ENCODE assay signal across 8 cellular contexts in genomic region chr3:194493997-194494927, GRCh38. TPM values are rescaled to one million over a fixed set of nuclear protein-coding genes. Genes with fewer than 3 reads are reported as not detected.
DNase-seq lines count a peak whose midpoint lies in the region; ATAC-seq, FAIRE-seq and TF ChIP-seq lines count a peak whose summit lies in the region.
"Not testable (repeated sequence)": the region's sequence is repeated elsewhere in the genome, so short reads cannot be mapped to it uniquely, and the experiment has no call there.

No MANE protein-coding gene starts in this region.

- H3K36me3 ChIP-seq in IMR-90 (ENCODE audit: control insufficient read depth, insufficient read depth, low read length); SK-N-SH (replicated peaks in 1 of 2; ENCODE audit: control insufficient read depth in 1 of 2, insufficient read depth in 2 of 2, low read length in 1 of 2); endothelial cell of umbilical vein (ENCODE audit: control insufficient read depth in 2 of 2, extremely low read depth in 1 of 2, insufficient read depth in 2 of 2, low read length in 2 of 2): not testable (repeated sequence)

- POLR2A ChIA-PET in IMR-90 (lab: Charles Lee; ENCODE audit: unreplicated experiment); SK-N-SH (lab: Yijun Ruan, JAX); endothelial cell of umbilical vein (lab: Charles Lee): not testable (repeated sequence)

- not testable (repeated sequence) for H3K36me3 Mint-ChIP-seq in Calu3 (ENCODE audit: insufficient read depth, unreplicated experiment); type B pancreatic cell

- peak; percentile 30 for TF ChIP-seq RAD21 in IMR-90 (IDR thresholded peaks at IDR 0.05; ENCODE audit: low read length)
- TF ChIP-seq RAD21 in SK-N-SH (IDR thresholded peaks at IDR 0.05; ENCODE audit: low read length), result not testable (repeated sequence)

- CTCF ChIA-PET in Calu3 (lab: Charles Lee), result not testable (repeated sequence)
- CTCF ChIA-PET in IMR-90 (lab: Yijun Ruan, JAX) (interaction anchor here (0.8 to 0.9 kb wide), 2 partner anchors 10 to 16 kb away, joined by 3 read pairs; no protein-coding TSS in a partner anchor), SK-N-SH (lab: Yijun Ruan, JAX) (interaction anchor here (1.2 kb wide), 1 partner anchor 37 kb away, joined by 3 read pairs; no protein-coding TSS in a partner anchor), endothelial cell of umbilical vein (lab: Charles Lee) (interaction anchor here (1.6 kb wide), 1 partner anchor 14 kb away, joined by 7 read pairs; no protein-coding TSS in a partner anchor)

- not testable (repeated sequence) for H3K9ac ChIP-seq in IMR-90 (ENCODE audit: low read depth, low read length); SK-N-SH; endothelial cell of umbilical vein (replicated peaks; ENCODE audit: extremely low read depth, insufficient read depth, low read length)

- H3K9me3 ChIP-seq in IMR-90 (ENCODE audit: control insufficient read depth, insufficient read depth, low read length); SK-N-SH; endothelial cell of umbilical vein (replicated peaks; ENCODE audit: control insufficient read depth, insufficient read depth, low read length): not testable (repeated sequence)

- peak overlapping the region; percentile 47; the same call in 1 of the 2 replicates for H3K14ac ChIP-seq in IMR-90 (replicated peaks; ENCODE audit: low read depth, low read length)

- peak overlapping the region; percentile 38 for H2BK5ac ChIP-seq in IMR-90 (ENCODE audit: low read depth, low read length, poor library complexity, severe bottlenecking)

- H3K9me2 ChIP-seq in SK-N-SH, result not testable (repeated sequence)

- peaks cover 15% of the 10 kb centered on the region for H3K9me1 ChIP-seq in IMR-90 (ENCODE audit: insufficient read depth, low read length)
- H3K9me1 ChIP-seq in endothelial cell of umbilical vein (replicated peaks; ENCODE audit: control insufficient read depth, extremely low read depth, insufficient read depth, low read length), result not testable (repeated sequence)

- H3K56ac ChIP-seq in IMR-90 (ENCODE audit: extremely low read depth, insufficient read depth, low read length), result not testable (repeated sequence)

- H3K4me2 ChIP-seq in IMR-90 (ENCODE audit: low read depth, low read length) (peak overlapping the region; percentile 7), SK-N-SH (peak overlapping the region; percentile 57)
- H3K4me2 ChIP-seq in endothelial cell of umbilical vein (ENCODE audit: insufficient read depth, low read length), result not testable (repeated sequence)

- peak overlapping the region; percentile 97 for H2AK5ac ChIP-seq in IMR-90 (ENCODE audit: low read depth, low read length)

- not testable (repeated sequence) for TF ChIP-seq CTCF in Calu3 (IDR thresholded peaks at IDR 0.05; ENCODE audit: unreplicated experiment); IMR-90 (conservative IDR thresholded peaks at IDR 0.05; ENCODE audit: low read depth, low read length); SK-N-SH (IDR thresholded peaks at IDR 0.05); endothelial cell of umbilical vein (IDR thresholded peaks at IDR 0.05; ENCODE audit: extremely low read depth in 1 of 2, insufficient read depth in 1 of 2, low read depth in 1 of 2, low read length in 2 of 2); omental fat pad (IDR thresholded peaks at IDR 0.05); type B pancreatic cell (conservative IDR thresholded peaks at IDR 0.05)

- FAIRE-seq in endothelial cell of umbilical vein (lab: Jason Lieb, UNC), result peak; percentile 71

- ATAC-seq in IMR-90 (ENCODE audit: low read depth) (peak; percentile 80), omental fat pad (ENCODE audit: low FRiP score) (peak; percentile 73)

- H3K18ac ChIP-seq in IMR-90 (ENCODE audit: low read depth, low read length), result peak overlapping the region; percentile 7; the same call in 1 of the 2 replicates

- peak overlapping the region; percentile 4; the same call in 1 of the 2 replicates for H4K91ac ChIP-seq in IMR-90 (ENCODE audit: insufficient read depth, low read depth, low read length)

- in situ Hi-C loops in IMR-90 (cut with MboI; ENCODE audit: low sequenced_read_pairs), result not testable (repeated sequence)

- H3K23ac ChIP-seq in IMR-90 (ENCODE audit: low read depth, low read length), result peak overlapping the region; percentile 33; the same call in 1 of the 2 replicates

- H3K27me3 ChIP-seq in IMR-90 (ENCODE audit: control insufficient read depth, insufficient read depth, low read length); SK-N-SH (ENCODE audit: insufficient read depth); endothelial cell of umbilical vein (ENCODE audit: control insufficient read depth in 2 of 2, insufficient read depth in 2 of 2, low read length in 2 of 2): not testable (repeated sequence)

- intact Hi-C loops in Calu3 (cut with micrococcal nuclease; ENCODE audit: unreplicated experiment); IMR-90 (cut with micrococcal nuclease); endothelial cell of umbilical vein (cut with micrococcal nuclease): not testable (repeated sequence)

- H3K4me3 Mint-ChIP-seq in Calu3 (ENCODE audit: low read depth, unreplicated experiment); type B pancreatic cell: not testable (repeated sequence)

- dilution Hi-C loops in IMR-90 (cut with HindIII; ENCODE audit: low sequenced_read_pairs, unreplicated experiment); endothelial cell of umbilical vein (cut with MboI; ENCODE audit: extremely low pct_ligation_motif_present, low sequenced_read_pairs): not testable (repeated sequence)

- not testable (repeated sequence) for H3K4me3 ChIP-seq in IMR-90 (ENCODE audit: insufficient read depth, low read depth, low read length); SK-N-SH (ENCODE audit: low read depth in 2 of 2, low read length in 1 of 2); endothelial cell of umbilical vein (replicated peaks in 1 of 3; ENCODE audit: insufficient read depth in 1 of 3, low read depth in 1 of 3, low read length in 3 of 3)

- H3K27ac Mint-ChIP-seq in Calu3 (ENCODE audit: unreplicated experiment) (peak overlapping the region; percentile 27), type B pancreatic cell (peak overlapping the region; percentile 10)

- peaks cover 22% of the 10 kb centered on the region for H3K4me1 ChIP-seq in IMR-90 (ENCODE audit: control insufficient read depth, insufficient read depth, low read length)
- peaks cover 0 to 24% of the 10 kb centered on the region in 2 experiments; a peak in 2 of 4 replicates for H3K4me1 ChIP-seq in SK-N-SH (ENCODE audit: control insufficient read depth in 1 of 2, insufficient read depth in 2 of 2, low read depth in 1 of 2, low read length in 1 of 2)
- peaks cover 23% of the 10 kb centered on the region for H3K4me1 ChIP-seq in endothelial cell of umbilical vein (ENCODE audit: control insufficient read depth, extremely low read depth, insufficient read depth, low read length)

- not testable (repeated sequence) for H3K27me3 Mint-ChIP-seq in Calu3 (ENCODE audit: unreplicated experiment); type B pancreatic cell

- not testable (repeated sequence) for H4K20me1 ChIP-seq in IMR-90 (ENCODE audit: insufficient read depth, low read length); SK-N-SH (ENCODE audit: insufficient read depth); endothelial cell of umbilical vein (replicated peaks; ENCODE audit: control insufficient read depth, extremely low read depth, insufficient read depth, low read length)

- peak overlapping the region; percentile 61 for H2BK120ac ChIP-seq in IMR-90 (ENCODE audit: low read depth, low read length)

- not testable (repeated sequence) for TF ChIP-seq POLR2A in IMR-90 (IDR thresholded peaks at IDR 0.05; ENCODE audit: low read depth, low read length); endothelial cell of umbilical vein (IDR thresholded peaks at IDR 0.05; ENCODE audit: low read depth, low read length)

- not testable (repeated sequence) for BruUV-seq in Calu3 (replicated peaks; lab: Mats Ljungman, UMichigan); IMR-90 (replicated peaks; lab: Mats Ljungman, UMichigan); endothelial cell of umbilical vein (replicated peaks; lab: Mats Ljungman, UMichigan)

- H3K9me3 Mint-ChIP-seq in Calu3 (ENCODE audit: low read depth, unreplicated experiment); type B pancreatic cell: not testable (repeated sequence)

- not testable (repeated sequence) for H2AFZ ChIP-seq in IMR-90 (replicated peaks; ENCODE audit: low read length, poor library complexity)
- H2AFZ ChIP-seq in SK-N-SH (ENCODE audit: low read depth) (0 out of 2 replicates have a peak overlapping the region, but pooled peaks have one; percentile 43), endothelial cell of umbilical vein (ENCODE audit: low read depth, low read length) (peak overlapping the region; percentile 25)

- peak overlapping the region in 1 of 2 experiments; percentile 45; a peak in 2 of 4 replicates for H4K8ac ChIP-seq in IMR-90 (ENCODE audit: low read depth in 2 of 2, low read length in 2 of 2)

- not testable (repeated sequence) for TF ChIP-seq EP300 in SK-N-SH (IDR thresholded peaks at IDR 0.05; ENCODE audit: borderline replicate concordance in 1 of 2, low read depth in 1 of 2, low read length in 1 of 2)

- not testable (repeated sequence) for DNase-seq in Calu3; SK-N-SH; endothelial cell of umbilical vein (ENCODE audit: low read depth, low spot score); omental fat pad (ENCODE audit: low spot score); type B pancreatic cell (ENCODE audit: extremely low spot score, unreplicated experiment)
- DNase-seq in IMR-90 (peak; percentile 95), astrocyte of the hippocampus (ENCODE audit: low read depth, low spot score) (peak; percentile 56), hepatic stellate cell (ENCODE audit: low spot score) (peak; percentile 53)

- H3K4me1 Mint-ChIP-seq in Calu3 (ENCODE audit: low read depth, unreplicated experiment), result peaks cover 57% of the 10 kb centered on the region
- not testable (repeated sequence) for H3K4me1 Mint-ChIP-seq in type B pancreatic cell (ENCODE audit: unreplicated experiment)

- 33% methylated on average over 2 of the region's 10 CpGs; no CpG with 5 or more reads in 1 of the 2 experiments for WGBS in IMR-90 (ENCODE audit: extremely low coverage in 2 of 2, insufficient read length in 1 of 2), 2 experiments
- WGBS in SK-N-SH (ENCODE audit: low lambda C conversion rate), result 75% methylated on average over 10 of the region's 10 CpGs

- not testable (repeated sequence) for H3K79me1 ChIP-seq in IMR-90 (ENCODE audit: low read depth in 1 of 2, low read length in 2 of 2)

- 0 out of 2 replicates have a peak overlapping the region, but pooled peaks have one; percentile 11 for H4K5ac ChIP-seq in IMR-90 (ENCODE audit: low read depth, low read length)

- H3K79me2 ChIP-seq in SK-N-SH (ENCODE audit: insufficient read depth); endothelial cell of umbilical vein (ENCODE audit: control insufficient read depth, insufficient read depth, low read length): not testable (repeated sequence)

- H2AK9ac ChIP-seq in IMR-90 (replicated peaks; ENCODE audit: low read depth, low read length, poor library complexity), result not testable (repeated sequence)

- peak overlapping the region; percentile 81; the same call in 2 of the 3 replicates for H2BK15ac ChIP-seq in IMR-90 (ENCODE audit: low read depth, low read length)

- peaks cover 13% of the 10 kb centered on the region for H3F3A ChIP-seq in SK-N-SH (replicated peaks; ENCODE audit: insufficient read depth)

- peak overlapping the region; percentile 34; the same call in 1 of the 2 replicates for H3K27ac ChIP-seq in IMR-90 (ENCODE audit: insufficient read depth, low read length)
- peak overlapping the region in 1 of 2 experiments; percentile 58; a peak in 2 of 4 replicates for H3K27ac ChIP-seq in SK-N-SH (ENCODE audit: low read depth in 2 of 2, low read length in 1 of 2)
- not testable (repeated sequence) for H3K27ac ChIP-seq in endothelial cell of umbilical vein (ENCODE audit: insufficient read depth, low read depth, low read length)

- peak overlapping the region; percentile 75; the same call in 1 of the 2 replicates for H2BK20ac ChIP-seq in IMR-90 (ENCODE audit: low read depth, low read length)

- H3K4ac ChIP-seq in IMR-90 (ENCODE audit: low read depth, low read length), result peak overlapping the region; percentile 54

RNA-seq across cellular contexts. Expression of gene ATP13A3, which starts 7.5 kb away (rescaled TPM):
- total RNA-seq in Calu3 (2022) (229 and 237 TPM in 2 replicates), IMR-90 (2012; rRNA removed) (154 and 284 TPM in 2 replicates), endothelial cell of umbilical vein (56.8 and 59.0 TPM in 2 replicates), omental fat pad (100 to 1,000 TPM; 124 to 638 (median 294) TPM), type B pancreatic cell (ENCODE audit: low replicate concordance) (73.8 and 80.3 TPM in 2 replicates)
- polyA plus RNA-seq in IMR-90 (2012; rRNA removed) (37.5 and 48.1 TPM in 2 replicates), SK-N-SH (2012; rRNA removed) (48.2 and 67.2 TPM in 2 replicates), endothelial cell of umbilical vein (10.4 and 12.0 TPM in 2 replicates)
- 11.9 and 18.2 TPM in 2 replicates for polyA plus RNA-seq in IMR-90 (2012; cell fraction: cytosol; rRNA removed)
- 8.3 and 70.9 TPM in 2 replicates for polyA plus RNA-seq in IMR-90 (2012; cell fraction: nucleus; rRNA removed; ENCODE audit: low replicate concordance)
- 84.5 and 91.7 TPM in 2 replicates for polyA plus RNA-seq in SK-N-SH (2012; cell fraction: cytosol; rRNA removed)
- polyA plus RNA-seq in SK-N-SH (2012; cell fraction: nucleus; rRNA removed), result 31.0 and 73.2 TPM in 2 replicates
- polyA plus RNA-seq in endothelial cell of umbilical vein (2011; cell fraction: cytosol; rRNA removed), result 14.0 and 14.8 TPM in 2 replicates
- polyA plus RNA-seq in endothelial cell of umbilical vein (2011; cell fraction: nucleus; rRNA removed), result 31.6 and 47.8 TPM in 2 replicates
- polyA plus RNA-seq in endothelial cell of umbilical vein (2012), result 23.3 and 38.7 TPM in 2 replicates
- 47.0 and 56.5 TPM in 2 replicates for polyA minus RNA-seq in endothelial cell of umbilical vein
- polyA minus RNA-seq in endothelial cell of umbilical vein (2011; cell fraction: cytosol; rRNA and poly(A)+ RNA removed), result 84.8 TPM
- 70.9 and 131 TPM in 2 replicates for polyA minus RNA-seq in endothelial cell of umbilical vein (2011; cell fraction: nucleus; rRNA and poly(A)+ RNA removed)
